13 cellular contexts compared by ENCODE assay signal in genomic region chr2:109164739-109165221, GRCh38. TPM values are rescaled to one million over a fixed set of nuclear protein-coding genes. Genes with fewer than 3 reads are reported as not detected.
DNase-seq lines count a peak whose midpoint lies in the region; ATAC-seq and TF ChIP-seq lines count a peak whose summit lies in the region.
"Had no signal": no experiment of that assay in that cellular context is flagged by ENCODE, and none has a peak within 500 bp of the region (broad histone marks: within the 10 kb centered on the region; RNA-seq: fewer than 3 reads in every experiment).

No MANE protein-coding gene starts in this region.

- POLR2A ChIA-PET in naive thymus-derived CD8-positive, alpha-beta T cell (lab: Charles Lee): no interaction called here

- H3K4me3 Mint-ChIP-seq in naive thymus-derived CD8-positive, alpha-beta T cell: peak overlapping the region in 1 of 10 donors; percentile 24
- H3K4me3 Mint-ChIP-seq: activated naive CD8-positive, alpha-beta T cell; stimulated activated effector memory CD8-positive, alpha-beta T cell treated with anti-CD3 and anti-CD28 coated beads, Interleukin-12 subunit alpha, Interleukin-12 subunit beta, amount 100 ng/mL, for 72 hours; T-helper 1 cell treated with Interleukin-12 subunit alpha and Interleukin-12 subunit beta and Interleukin-4 antibody, amounts not matched to agents 30 μg/mL and 1 μg/mL, for 36 hours had no signal

- H3K27ac Mint-ChIP-seq in naive thymus-derived CD8-positive, alpha-beta T cell: no peak overlapping the region
- H3K27ac Mint-ChIP-seq: activated naive CD8-positive, alpha-beta T cell; stimulated activated effector memory CD8-positive, alpha-beta T cell treated with anti-CD3 and anti-CD28 coated beads, Interleukin-12 subunit alpha, Interleukin-12 subunit beta, amount 100 ng/mL, for 72 hours; T-helper 1 cell treated with Interleukin-12 subunit alpha and Interleukin-12 subunit beta and Interleukin-4 antibody, amounts not matched to agents 30 μg/mL and 1 μg/mL, for 36 hours had no signal

- peaks cover 4 to 5% (median 5%) of the 10 kb centered on the region in 3 donors for H3K36me3 Mint-ChIP-seq in naive thymus-derived CD8-positive, alpha-beta T cell
- H3K36me3 Mint-ChIP-seq: stimulated activated effector memory CD8-positive, alpha-beta T cell treated with anti-CD3 and anti-CD28 coated beads, Interleukin-12 subunit alpha, Interleukin-12 subunit beta, amount 100 ng/mL, for 72 hours had no signal

- H3K9me3 ChIP-seq in skeletal muscle satellite cell (replicated peaks; ENCODE audit: low read length): no peaks in the 10 kb centered on the region

- no peaks in the 10 kb centered on the region for H3K27me3 ChIP-seq in skeletal muscle satellite cell (ENCODE audit: control insufficient read depth, insufficient read depth, low read length)

- peak overlapping the region; percentile 4 for H3K4me2 ChIP-seq in skeletal muscle satellite cell (ENCODE audit: low read length)

- peak; percentile 74 for DNase-seq in GM04503 (ENCODE audit: low read depth)
- peak; percentile 79 to 88 for DNase-seq in foreskin fibroblast
- DNase-seq in activated CD4-positive, CD25-positive, alpha-beta regulatory T cell (lab: John Stamatoyannopoulos, UW): no peak
- no peak for DNase-seq in naive thymus-derived CD8-positive, alpha-beta T cell
- DNase-seq: DMS79, NCI-H1105 had no signal

- peaks cover 11% of the 10 kb centered on the region for H3K36me3 ChIP-seq in skeletal muscle satellite cell (ENCODE audit: insufficient read depth, low read length)

- peak; percentile 39 for ATAC-seq in SK-N-SH treated with all-trans-retinoic acid at 6 μM for 48 hours
- no peak for ATAC-seq in esophagus mucosa
- ATAC-seq in activated CD4-positive, CD25-positive, alpha-beta regulatory T cell treated with anti-CD3 and anti-CD28 coated beads, Interleukin-2, amount 50 U/mL, for 24 hours: no peak
- no peak for ATAC-seq in naive thymus-derived CD8-positive, alpha-beta T cell
- ATAC-seq: stimulated activated effector memory CD8-positive, alpha-beta T cell treated with anti-CD3 and anti-CD28 coated beads, Interleukin-12 subunit alpha, Interleukin-12 subunit beta, amount 100 ng/mL, for 72 hours had no signal

- H3K9ac ChIP-seq in skeletal muscle satellite cell (ENCODE audit: low read depth, low read length): no peak overlapping the region

- H3K4me3 ChIP-seq in foreskin fibroblast (ENCODE audit: low read depth in 1 of 2, low read length in 2 of 2) (no peak overlapping the region), skeletal muscle satellite cell (ENCODE audit: low read length) (peak overlapping the region; percentile 18)

- H3K4me1 Mint-ChIP-seq in naive thymus-derived CD8-positive, alpha-beta T cell: peaks cover 20 to 68% (median 38%) of the 10 kb centered on the region in 4 donors

- H3K9me3 Mint-ChIP-seq in naive thymus-derived CD8-positive, alpha-beta T cell: peaks cover 0 to 4% (median 0%) of the 10 kb centered on the region in 9 donors
- H3K9me3 Mint-ChIP-seq: stimulated activated effector memory CD8-positive, alpha-beta T cell treated with anti-CD3 and anti-CD28 coated beads, Interleukin-12 subunit alpha, Interleukin-12 subunit beta, amount 100 ng/mL, for 72 hours; T-helper 1 cell treated with Interleukin-12 subunit alpha and Interleukin-12 subunit beta and Interleukin-4 antibody, amounts not matched to agents 30 μg/mL and 1 μg/mL, for 36 hours had no signal

- no peaks in the 10 kb centered on the region for H3K27me3 Mint-ChIP-seq in naive thymus-derived CD8-positive, alpha-beta T cell
- H3K27me3 Mint-ChIP-seq: activated naive CD8-positive, alpha-beta T cell had no signal

- no peak for TF ChIP-seq CTCF in foreskin fibroblast (IDR thresholded peaks at IDR 0.05; ENCODE audit: low read depth, low read length)

- peaks cover 38% of the 10 kb centered on the region for H3K4me1 ChIP-seq in skeletal muscle satellite cell (ENCODE audit: control insufficient read depth, insufficient read depth, low read length)

TF ChIP-seq in SK-N-SH treated with all-trans-retinoic acid at 6 μM for 48 hours, 23 proteins besides CTCF, POLR2A, EP300 and RAD21:
- TF ChIP-seq RARB (CRISPR knock-in tag; IDR thresholded peaks at IDR 0.05): 0 out of 2 replicates have a peak, but pooled peaks have one; percentile 35
- no peak for TF ChIP-seq ZFP30 (CRISPR knock-in tag; IDR thresholded peaks at IDR 0.05)
- TF ChIP-seq ISL1 (CRISPR knock-in tag; IDR thresholded peaks at IDR 0.05): 0 out of 2 replicates have a peak, but pooled peaks have one; percentile 20
- no peak for TF ChIP-seq OSR1 (CRISPR knock-in tag; IDR thresholded peaks at IDR 0.05)
- TF ChIP-seq CSDC2 (CRISPR knock-in tag; IDR thresholded peaks at IDR 0.05): no peak
- no peak for TF ChIP-seq ARNTL (CRISPR knock-in tag; IDR thresholded peaks at IDR 0.05; ENCODE audit: borderline replicate concordance, low read depth)

RNA-seq across cellular contexts. Expression of gene SH3RF3, which starts 35.8 kb away (rescaled TPM):
- total RNA-seq in skeletal muscle satellite cell (2012; rRNA removed): 4.6 and 6.3 TPM in 2 replicates
- 0.68 TPM for total RNA-seq in esophagus mucosa
- 10 to 100 TPM; 14.9 to 15.1 TPM for total RNA-seq in naive thymus-derived CD8-positive, alpha-beta T cell
- 1 to 10 TPM in 2 of 3 donors, under 1 TPM in 1; 0.39 to 4.4 (median 1.4) TPM for polyA plus RNA-seq in naive thymus-derived CD8-positive, alpha-beta T cell

Comparison
In these comparisons a context has a peak if more than half of its experiments do, and no peak if none do; other contexts are left out.
1. DNase-seq: peak in GM04503 (single experiment) and foreskin fibroblast (2 of 2); none in activated CD4-positive, CD25-positive, alpha-beta regulatory T cell (0 of 4) and naive thymus-derived CD8-positive, alpha-beta T cell (0 of 10).